In genomic region chr4:76148142-76148849, GRCh38 we compare ENCODE assay signal across 8 cellular contexts. TPM values are rescaled to one million over a fixed set of nuclear protein-coding genes. Genes with fewer than 3 reads are reported as not detected.
DNase-seq lines count a peak whose midpoint lies in the region; ATAC-seq lines count a peak whose summit lies in the region.

NUP54 (minus strand) TSS chr4:76148397; CDS start chr4:76148374, 23 bp downstream.

- peak within 1 kb of the TSS; percentile 85 for H3K4me3 ChIP-seq in NT2/D1 (ENCODE audit: insufficient read length, low read depth)
- H3K4me3 ChIP-seq in endocrine pancreas (ENCODE audit: control insufficient read depth, insufficient read depth, low read length): peak within 1 kb of the TSS; percentile 93
- H3K4me3 ChIP-seq in mesenchymal stem cell (ENCODE audit: insufficient read depth in 1 of 2, low read depth in 1 of 2, low read length in 2 of 2): peak within 1 kb of the TSS; percentile 74 to 100

- H2BK15ac ChIP-seq in mesenchymal stem cell (ENCODE audit: low read depth, poor library complexity, severe bottlenecking): peak within 1 kb of the TSS; percentile 78

- H3K36me3 Mint-ChIP-seq in activated CD8-positive, alpha-beta memory T cell treated with anti-CD3 and anti-CD28 coated beads, Interleukin-2, amount 10 ng/mL, durations not matched to agents 7 days and 5 days: peaks cover 7% of the 10 kb centered on the region

- peak within 1 kb of the TSS in 1 of 2 experiments; percentile 67 for H3K4ac ChIP-seq in mesenchymal stem cell (ENCODE audit: low read depth in 1 of 2, low read length in 2 of 2)

- H2AK5ac ChIP-seq in mesenchymal stem cell (ENCODE audit: low read length, severe bottlenecking): no peak within 1 kb of the TSS

- peak within 1 kb of the TSS; percentile 93 for H3K27ac Mint-ChIP-seq in activated CD8-positive, alpha-beta memory T cell treated with anti-CD3 and anti-CD28 coated beads, Interleukin-2, amount 10 ng/mL, durations not matched to agents 7 days and 5 days

- H3K36me3 ChIP-seq in NT2/D1 (ENCODE audit: insufficient read depth, insufficient read length, low read length) (peaks cover 21% of the 10 kb centered on the region), endocrine pancreas (ENCODE audit: control insufficient read depth, insufficient read depth, low read length) (no peaks in the 10 kb centered on the region), mesenchymal stem cell (ENCODE audit: control insufficient read depth in 1 of 2, insufficient read depth in 2 of 2, low read depth in 1 of 2, low read length in 2 of 2) (peaks cover 0 to 8% of the 10 kb centered on the region in 2 experiments)

- no peak within 1 kb of the TSS for H2BK12ac ChIP-seq in mesenchymal stem cell (ENCODE audit: low read length in 2 of 2)

- H3K4me1 Mint-ChIP-seq in activated CD8-positive, alpha-beta memory T cell treated with anti-CD3 and anti-CD28 coated beads, Interleukin-2, amount 10 ng/mL, durations not matched to agents 7 days and 5 days: peaks cover 30% of the 10 kb centered on the region

- H2AFZ ChIP-seq in mesenchymal stem cell (ENCODE audit: low read depth, low read length): peak within 1 kb of the TSS; percentile 55

- H3K9me3 ChIP-seq in NT2/D1 (ENCODE audit: insufficient read depth, low read length): no peaks in the 10 kb centered on the region
- no peaks in the 10 kb centered on the region for H3K9me3 ChIP-seq in endocrine pancreas (ENCODE audit: control insufficient read depth, low read length)
- no peaks in the 10 kb centered on the region for H3K9me3 ChIP-seq in mesenchymal stem cell (ENCODE audit: control insufficient read depth, low read length)

- peak; percentile 99 for ATAC-seq in GM21381 (IDR thresholded peaks at IDR 0.05; ENCODE audit: unreplicated experiment)
- peak; percentile 99 for ATAC-seq in activated CD8-positive, alpha-beta memory T cell treated with anti-CD3 and anti-CD28 coated beads, Interleukin-2, amount 10 ng/mL, durations not matched to agents 7 days and 5 days

- H3K9me3 Mint-ChIP-seq in activated CD8-positive, alpha-beta memory T cell treated with anti-CD3 and anti-CD28 coated beads, Interleukin-2, amount 10 ng/mL, durations not matched to agents 7 days and 5 days (ENCODE audit: low read depth): no peaks in the 10 kb centered on the region

- peak within 1 kb of the TSS; percentile 89 for H4K8ac ChIP-seq in mesenchymal stem cell (ENCODE audit: low read length)

- H3K4me3 Mint-ChIP-seq in activated CD8-positive, alpha-beta memory T cell treated with anti-CD3 and anti-CD28 coated beads, Interleukin-2, amount 10 ng/mL, durations not matched to agents 7 days and 5 days: peak within 1 kb of the TSS; percentile 97

- DNase-seq in COR-L47 (lab: John Stamatoyannopoulos, UW) (peak; percentile 95), HUDEP-2 (lab: John Stamatoyannopoulos, UW; ENCODE audit: unreplicated experiment in 76 of 76) (peak; percentile 28 to 96 (median 92)), NT2/D1 (ENCODE audit: low read depth, low spot score) (peak; percentile 93), mesenchymal stem cell (peak; percentile 95)
- peak; percentile 97 for DNase-seq in activated CD8-positive, alpha-beta memory T cell treated with anti-CD3 and anti-CD28 coated beads, Interleukin-2, amount 10 ng/mL, durations not matched to agents 7 days and 5 days
- peak; percentile 92 for DNase-seq in stimulated activated CD8-positive, alpha-beta memory T cell treated with anti-CD3 and anti-CD28 coated beads, Interleukin-12 subunit alpha, Interleukin-12 subunit beta, amount 100 ng/mL, for 4 hours (ENCODE audit: low read depth)

- H4K91ac ChIP-seq in mesenchymal stem cell (ENCODE audit: low read length): no peak within 1 kb of the TSS

- H3K14ac ChIP-seq in mesenchymal stem cell (ENCODE audit: low read length in 2 of 2): peak within 1 kb of the TSS in 1 of 2 experiments; percentile 23

- WGBS in mesenchymal stem cell: under 1% methylated on average over 44 of the region's 47 CpGs

- H3K4me1 ChIP-seq in NT2/D1 (ENCODE audit: insufficient read depth, insufficient read length) (no peaks in the 10 kb centered on the region), endocrine pancreas (ENCODE audit: control insufficient read depth, insufficient read depth, low read length) (peaks cover 23% of the 10 kb centered on the region), mesenchymal stem cell (ENCODE audit: control insufficient read depth, insufficient read depth, low read depth, low read length) (no peaks in the 10 kb centered on the region)

- peaks cover 13% of the 10 kb centered on the region for H3K79me1 ChIP-seq in mesenchymal stem cell (replicated peaks; ENCODE audit: low read length, poor library complexity, severe bottlenecking)

- H3K27ac ChIP-seq in mesenchymal stem cell (ENCODE audit: low read length, poor library complexity, severe bottlenecking): peak within 1 kb of the TSS; percentile 78

- H3K27me3 ChIP-seq in NT2/D1 (ENCODE audit: insufficient read depth, insufficient read length) (no peaks in the 10 kb centered on the region), endocrine pancreas (ENCODE audit: control insufficient read depth, insufficient read depth, low read length) (no peaks in the 10 kb centered on the region), mesenchymal stem cell (ENCODE audit: control insufficient read depth in 1 of 2, insufficient read depth in 1 of 2, low read length in 2 of 2) (no peaks in the 10 kb centered on the region)

- peak within 1 kb of the TSS in 1 of 2 experiments; percentile 16 for H3K23ac ChIP-seq in mesenchymal stem cell (ENCODE audit: low read length in 2 of 2)

- CTCF ChIA-PET in activated CD8-positive, alpha-beta memory T cell treated with anti-CD3 and anti-CD28 coated beads, Interleukin-2, amount 10 ng/mL, durations not matched to agents 7 days and 5 days (lab: Charles Lee): interaction anchor here (0.9 to 3.9 kb wide), 10 partner anchors 10 to 425 kb away, joined by 3 to 19 read pairs (median 3); partner anchors contain the start of genes STBD1 and USO1

- peak within 1 kb of the TSS; percentile 66 for H2BK5ac ChIP-seq in mesenchymal stem cell (ENCODE audit: low read depth, low read length, poor library complexity, severe bottlenecking)

- H3K18ac ChIP-seq in mesenchymal stem cell (ENCODE audit: low read depth in 1 of 2, low read length in 2 of 2): peak within 1 kb of the TSS; percentile 62 to 64

- no peak within 1 kb of the TSS for H2BK120ac ChIP-seq in mesenchymal stem cell (ENCODE audit: low read depth, low read length)

- no peaks in the 10 kb centered on the region for H3K27me3 Mint-ChIP-seq in activated CD8-positive, alpha-beta memory T cell treated with anti-CD3 and anti-CD28 coated beads, Interleukin-2, amount 10 ng/mL, durations not matched to agents 7 days and 5 days

- H3K9ac ChIP-seq in NT2/D1 (ENCODE audit: insufficient read length, low read depth) (peak within 1 kb of the TSS; percentile 96), endocrine pancreas (ENCODE audit: control insufficient read depth, insufficient read depth, low read length) (peak within 1 kb of the TSS; percentile 87), mesenchymal stem cell (ENCODE audit: low read length) (peak within 1 kb of the TSS; percentile 96)

- H3K4me2 ChIP-seq in mesenchymal stem cell (ENCODE audit: low read length, poor library complexity, severe bottlenecking): peak within 1 kb of the TSS; percentile 80

RNA-seq across cellular contexts. Expression of gene NUP54, which starts in this region (rescaled TPM):
- total RNA-seq in activated CD8-positive, alpha-beta memory T cell treated with anti-CD3 and anti-CD28 coated beads, Interleukin-2, amount 10 ng/mL, durations not matched to agents 7 days and 5 days: 10 to 100 TPM; 46.8 to 57.5 TPM
- polyA plus RNA-seq in mesenchymal stem cell (2013, experiment 1 of 2): 20.8 TPM
- polyA plus RNA-seq in mesenchymal stem cell (2013, experiment 2 of 2): 21.2 TPM

Comparison
In these comparisons a context has a peak if more than half of its experiments do, and no peak if none do; other contexts are left out.
1. Peak in every context shown above with its lines: DNase-seq, ATAC-seq, H3K4me3 ChIP-seq and H3K27ac ChIP-seq.